ENCODE assay signal across 20 cellular contexts in genomic region chr10:127413326-127413725, GRCh38.
"Had no signal": no experiment of that assay in that cellular context is flagged by ENCODE, and none has a peak within 500 bp of the region (broad histone marks: within the 10 kb centered on the region; RNA-seq: fewer than 3 reads in every experiment).

No MANE protein-coding gene starts in this region.

- H3K4me1 Mint-ChIP-seq: endodermal cell had no signal

- H3K27ac Mint-ChIP-seq: dendritic cell treated with granulocyte-macrophage colony-stimulating factor and Interleukin-4, amounts not matched to agents 40 ng/mL and 50 ng/mL, for 4 days; effector memory CD8-positive, alpha-beta T cell; endodermal cell had no signal

- ATAC-seq: effector memory CD8-positive, alpha-beta T cell; esophagus mucosa; gastrocnemius medialis; heart right ventricle; left cardiac atrium; left lung; lower lobe of right lung had no signal

- H3K27ac ChIP-seq: colonic mucosa, epithelial cell of prostate, esophagus squamous epithelium, gastrocnemius medialis, heart right ventricle, left lung, lower lobe of right lung had no signal

- H3K27me3 Mint-ChIP-seq: dendritic cell treated with granulocyte-macrophage colony-stimulating factor and Interleukin-4, amounts not matched to agents 40 ng/mL and 50 ng/mL, for 4 days had no signal

- H3K9me3 ChIP-seq: colonic mucosa, esophagus squamous epithelium, gastrocnemius medialis, heart right ventricle, left lung, lower lobe of right lung had no signal

- H3K4me1 ChIP-seq: colonic mucosa, esophagus squamous epithelium, gastrocnemius medialis, heart right ventricle, left lung, lower lobe of right lung had no signal

- H3K9me3 Mint-ChIP-seq: dendritic cell treated with granulocyte-macrophage colony-stimulating factor and Interleukin-4, amounts not matched to agents 40 ng/mL and 50 ng/mL, for 4 days; effector memory CD8-positive, alpha-beta T cell; endodermal cell had no signal

- H3K27me3 ChIP-seq: colonic mucosa, esophagus squamous epithelium, gastrocnemius medialis, heart right ventricle, left lung had no signal

- DNase-seq: colonic mucosa; cortex of kidney; effector CD8-positive, alpha-beta T cell; effector memory CD8-positive, alpha-beta T cell; endodermal cell; erythroblast; esophagus squamous epithelium; foreskin fibroblast; foreskin melanocyte; gastrocnemius medialis; glutamatergic neuron; heart right ventricle; hippocampal formation; left cardiac atrium; left lung; lower lobe of right lung; midbrain had no signal

- H3K4me3 Mint-ChIP-seq: dendritic cell treated with granulocyte-macrophage colony-stimulating factor and Interleukin-4, amounts not matched to agents 40 ng/mL and 50 ng/mL, for 4 days; effector memory CD8-positive, alpha-beta T cell; endodermal cell had no signal

- H3K4me3 ChIP-seq: colonic mucosa, esophagus squamous epithelium, gastrocnemius medialis, heart right ventricle, left lung, lower lobe of right lung had no signal

- H3K36me3 ChIP-seq: colonic mucosa, gastrocnemius medialis had no signal
